In genomic region chr9:135724186-135724797, GRCh38 we compare ENCODE assay signal across 30 cellular contexts. TPM values are rescaled to one million over a fixed set of nuclear protein-coding genes. Genes with fewer than 3 reads are reported as not detected.
DNase-seq lines count a peak whose midpoint lies in the region; ATAC-seq and TF ChIP-seq lines count a peak whose summit lies in the region.
"Had no signal": no experiment of that assay in that cellular context is flagged by ENCODE, and none has a peak within 500 bp of the region (broad histone marks: within the 10 kb centered on the region; RNA-seq: fewer than 3 reads in every experiment).

No MANE protein-coding gene starts in this region.

- no peak for TF ChIP-seq POLR2A in spleen (IDR thresholded peaks at IDR 0.05)

- peaks cover 0 to 46% (median 0%) of the 10 kb centered on the region in 7 donors for H3K27me3 ChIP-seq in spleen (replicated peaks in 1 of 7)

- intact Hi-C loops in spleen (cut with DNase I; ENCODE audit: low total_unique reads), result no loop called here

- H3K27me3 Mint-ChIP-seq in WTC11 (ENCODE audit: low read depth), result no peaks in the 10 kb centered on the region
- H3K27me3 Mint-ChIP-seq in naive thymus-derived CD8-positive, alpha-beta T cell, result peaks cover 2 to 28% (median 8%) of the 10 kb centered on the region in 5 donors

- H3K9me3 Mint-ChIP-seq in WTC11, result no peaks in the 10 kb centered on the region
- H3K9me3 Mint-ChIP-seq in naive thymus-derived CD8-positive, alpha-beta T cell, result peaks cover 0 to 4% (median 0%) of the 10 kb centered on the region in 9 donors
- H3K9me3 Mint-ChIP-seq: CD8-positive, alpha-beta T cell had no signal

- H3K4me3 ChIP-seq in fibroblast of pulmonary artery (replicated peaks; ENCODE audit: low read depth, low read length), result no peak overlapping the region
- H3K4me3 ChIP-seq in spleen, result no peak overlapping the region

- POLR2A ChIA-PET in WTC11 (lab: Charles Lee), result no interaction called here
- POLR2A ChIA-PET in naive thymus-derived CD8-positive, alpha-beta T cell (lab: Charles Lee), result no interaction called here

- CTCF ChIA-PET in WTC11 (lab: Charles Lee), result no interaction called here

- no peaks in the 10 kb centered on the region for H3K9me3 ChIP-seq in spleen
- H3K9me3 ChIP-seq: Caco-2 had no signal

- 46 to 68% (median 64%) methylated on average over 11 to 16 of the region's 16 CpGs for WGBS in spleen, 5 donors

- ATAC-seq in WTC11 (no peak), HG03108 (IDR thresholded peaks at IDR 0.05; ENCODE audit: unreplicated experiment) (no peak)
- ATAC-seq in naive thymus-derived CD8-positive, alpha-beta T cell, result no peak
- ATAC-seq: CD8-positive, alpha-beta T cell; HCT116 had no signal

- peaks cover 0 to 2% (median 0%) of the 10 kb centered on the region in 6 donors for H3K36me3 ChIP-seq in spleen

- TF ChIP-seq CTCF in WTC11 (IDR thresholded peaks at IDR 0.05) (no peak), fibroblast of pulmonary artery (IDR thresholded peaks at IDR 0.05; ENCODE audit: low read length, missing control alignments) (no peak), spleen (IDR thresholded peaks at IDR 0.05 in 8 of 11, conservative IDR thresholded peaks at IDR 0.05 in 3 of 11) (no peak)

- peaks cover 13% of the 10 kb centered on the region for H3K4me1 Mint-ChIP-seq in WTC11
- H3K4me1 Mint-ChIP-seq in naive thymus-derived CD8-positive, alpha-beta T cell, result no peaks in the 10 kb centered on the region

- DNase-seq in ELR (ENCODE audit: low read depth) (peak; percentile 20), WTC11 (ENCODE audit: low spot score) (no peak), fibroblast of pulmonary artery (ENCODE audit: low read depth) (peak; percentile 21), spleen (no peak), NCI-H1436 treated with DMSO at 0.1 percent for 48 hours (lab: John Stamatoyannopoulos, UW) (no peak)
- no peak for DNase-seq in naive thymus-derived CD8-positive, alpha-beta T cell
- DNase-seq: AML-193; Caco-2; CD8-positive, alpha-beta T cell; DMS 273 treated with DMSO at 0.1 percent for 48 hours; DMS79 treated with DMSO at 0.1 percent for 48 hours; KBM-7; MV-4-11; NCI-H1105; NCI-H146; NCI-H1930; NCI-H2107; NCI-H524 treated with DMSO at 0.1 percent for 48 hours; NCI-H774; NK-92 treated with Interleukin-12 subunit alpha and Interleukin-12 subunit beta, amount 100 ng/mL, for 24 hours; SHP77 had no signal

- H3K4me3 Mint-ChIP-seq in WTC11, result no peak overlapping the region
- no peak overlapping the region for H3K4me3 Mint-ChIP-seq in naive thymus-derived CD8-positive, alpha-beta T cell
- H3K4me3 Mint-ChIP-seq: CD8-positive, alpha-beta T cell had no signal

- no peak overlapping the region for H3K27ac Mint-ChIP-seq in WTC11
- no peak overlapping the region for H3K27ac Mint-ChIP-seq in naive thymus-derived CD8-positive, alpha-beta T cell
- H3K27ac Mint-ChIP-seq: CD8-positive, alpha-beta T cell had no signal

- no peaks in the 10 kb centered on the region for H3K36me3 Mint-ChIP-seq in WTC11
- no peaks in the 10 kb centered on the region for H3K36me3 Mint-ChIP-seq in naive thymus-derived CD8-positive, alpha-beta T cell
- H3K36me3 Mint-ChIP-seq: CD8-positive, alpha-beta T cell had no signal

- peak overlapping the region in 5 of 8 donors; percentile 28 to 71 (median 51) for H3K27ac ChIP-seq in spleen
- H3K27ac ChIP-seq: C4-2B, RWPE1 had no signal

- H3K4me1 ChIP-seq in spleen, result peaks cover 0 to 66% (median 12%) of the 10 kb centered on the region in 6 donors
- H3K4me1 ChIP-seq: Caco-2 had no signal

TF ChIP-seq in WTC11, 78 proteins besides CTCF, POLR2A, EP300 and RAD21:
- no peak for TF ChIP-seq NR1H2 (CRISPR knock-in tag; IDR thresholded peaks at IDR 0.05)
- TF ChIP-seq ZNF121 (CRISPR knock-in tag; IDR thresholded peaks at IDR 0.05), result peak; percentile 41; the same call in 1 of the 2 replicates

RNA-seq across cellular contexts. Expression of gene KCNT1, which starts 22.3 kb away (rescaled TPM):
- total RNA-seq in WTC11 (2021) (0.13 to 0.16 TPM (median 0.14 TPM) in 3 replicates), spleen (10 to 100 TPM in 6 of 7 donors, 1 to 10 TPM in 1; 8.3 to 41.5 (median 27.0) TPM)
- polyA plus RNA-seq in spleen, result 10 to 100 TPM in 1 of 3 donors, 1 to 10 TPM in 2; 1.0 to 18.4 (median 5.6) TPM
- not detected for total RNA-seq in naive thymus-derived CD8-positive, alpha-beta T cell
- polyA plus RNA-seq in naive thymus-derived CD8-positive, alpha-beta T cell, result not detected
- total RNA-seq: CD8-positive, alpha-beta T cell; LHCN-M2; MCF 10A; SK-MEL-5 had no signal
- polyA plus RNA-seq: AG04450 had no signal

RNA-seq across cellular contexts. Expression of gene SOHLH1, which starts 25.0 kb away (rescaled TPM):
- total RNA-seq in WTC11 (2021) (not detected in 3 replicates), spleen (not detected)
- polyA plus RNA-seq in spleen, result under 1 TPM in 2 of 3 donors, not detected in 1; 0.07 to 0.10 TPM
- not detected for total RNA-seq in naive thymus-derived CD8-positive, alpha-beta T cell
- polyA plus RNA-seq in naive thymus-derived CD8-positive, alpha-beta T cell, result not detected
- total RNA-seq: CD8-positive, alpha-beta T cell; H1; LHCN-M2; MCF 10A; SK-MEL-5 had no signal
- polyA plus RNA-seq: AG04450 had no signal

Comparison
In these comparisons a context has a peak if more than half of its experiments do, and no peak if none do; other contexts are left out.
1. DNase-seq: peak in ELR (single experiment) and fibroblast of pulmonary artery (single experiment); none in WTC11 (single experiment), spleen (single experiment), naive thymus-derived CD8-positive, alpha-beta T cell (0 of 10) and NCI-H1436 treated with DMSO at 0.1 percent for 48 hours (single experiment).